1 cellular context compared by ENCODE assay signal in the genomic region with DNA sequence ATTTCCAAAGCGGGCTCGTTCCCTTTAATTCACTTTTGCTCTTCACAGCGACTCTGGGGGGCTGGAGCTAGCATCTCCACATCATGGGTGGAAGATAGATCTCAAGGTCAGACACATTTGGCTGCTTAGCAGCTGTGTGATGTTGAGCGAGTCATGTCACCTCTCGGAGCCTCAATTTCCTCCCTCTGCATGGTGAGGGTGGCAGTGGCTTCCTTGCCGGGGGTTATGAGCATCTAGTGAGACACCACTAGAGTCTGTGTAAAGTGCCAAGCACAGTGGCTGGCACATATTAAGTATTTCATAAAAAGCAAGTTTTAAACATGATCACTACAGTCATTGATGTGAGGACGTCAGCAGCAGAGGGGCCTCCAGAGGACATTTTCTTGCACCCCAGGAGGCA.
TF ChIP-seq lines count a peak whose summit lies in the region.

No MANE protein-coding gene starts in this region.

TF ChIP-seq in WTC11, 78 proteins besides CTCF, POLR2A, EP300 and RAD21 (continued from another document):
- TF ChIP-seq, protein P1, sequence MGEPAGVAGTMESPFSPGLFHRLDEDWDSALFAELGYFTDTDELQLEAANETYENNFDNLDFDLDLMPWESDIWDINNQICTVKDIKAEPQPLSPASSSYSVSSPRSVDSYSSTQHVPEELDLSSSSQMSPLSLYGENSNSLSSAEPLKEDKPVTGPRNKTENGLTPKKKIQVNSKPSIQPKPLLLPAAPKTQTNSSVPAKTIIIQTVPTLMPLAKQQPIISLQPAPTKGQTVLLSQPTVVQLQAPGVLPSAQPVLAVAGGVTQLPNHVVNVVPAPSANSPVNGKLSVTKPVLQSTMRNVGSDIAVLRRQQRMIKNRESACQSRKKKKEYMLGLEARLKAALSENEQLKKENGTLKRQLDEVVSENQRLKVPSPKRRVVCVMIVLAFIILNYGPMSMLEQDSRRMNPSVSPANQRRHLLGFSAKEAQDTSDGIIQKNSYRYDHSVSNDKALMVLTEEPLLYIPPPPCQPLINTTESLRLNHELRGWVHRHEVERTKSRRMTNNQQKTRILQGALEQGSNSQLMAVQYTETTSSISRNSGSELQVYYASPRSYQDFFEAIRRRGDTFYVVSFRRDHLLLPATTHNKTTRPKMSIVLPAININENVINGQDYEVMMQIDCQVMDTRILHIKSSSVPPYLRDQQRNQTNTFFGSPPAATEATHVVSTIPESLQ (CRISPR knock-in tag; IDR thresholded peaks at IDR 0.05), result no peak
- TF ChIP-seq, protein P2, sequence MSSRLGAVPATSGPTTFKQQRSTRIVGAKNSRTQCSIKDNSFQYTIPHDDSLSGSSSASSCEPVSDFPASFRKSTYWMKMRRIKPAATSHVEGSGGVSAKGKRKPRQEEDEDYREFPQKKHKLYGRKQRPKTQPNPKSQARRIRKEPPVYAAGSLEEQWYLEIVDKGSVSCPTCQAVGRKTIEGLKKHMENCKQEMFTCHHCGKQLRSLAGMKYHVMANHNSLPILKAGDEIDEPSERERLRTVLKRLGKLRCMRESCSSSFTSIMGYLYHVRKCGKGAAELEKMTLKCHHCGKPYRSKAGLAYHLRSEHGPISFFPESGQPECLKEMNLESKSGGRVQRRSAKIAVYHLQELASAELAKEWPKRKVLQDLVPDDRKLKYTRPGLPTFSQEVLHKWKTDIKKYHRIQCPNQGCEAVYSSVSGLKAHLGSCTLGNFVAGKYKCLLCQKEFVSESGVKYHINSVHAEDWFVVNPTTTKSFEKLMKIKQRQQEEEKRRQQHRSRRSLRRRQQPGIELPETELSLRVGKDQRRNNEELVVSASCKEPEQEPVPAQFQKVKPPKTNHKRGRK (CRISPR knock-in tag; IDR thresholded peaks at IDR 0.05; ENCODE audit: borderline replicate concordance), result no peak
- no peak for TF ChIP-seq ELF4 (CRISPR knock-in tag; IDR thresholded peaks at IDR 0.05; ENCODE audit: low read depth)
- TF ChIP-seq JAZF1 (CRISPR knock-in tag; IDR thresholded peaks at IDR 0.05), result no peak
- TF ChIP-seq IRF2 (CRISPR knock-in tag; IDR thresholded peaks at IDR 0.05; ENCODE audit: borderline replicate concordance, low read depth), result no peak
- TF ChIP-seq, protein P3, sequence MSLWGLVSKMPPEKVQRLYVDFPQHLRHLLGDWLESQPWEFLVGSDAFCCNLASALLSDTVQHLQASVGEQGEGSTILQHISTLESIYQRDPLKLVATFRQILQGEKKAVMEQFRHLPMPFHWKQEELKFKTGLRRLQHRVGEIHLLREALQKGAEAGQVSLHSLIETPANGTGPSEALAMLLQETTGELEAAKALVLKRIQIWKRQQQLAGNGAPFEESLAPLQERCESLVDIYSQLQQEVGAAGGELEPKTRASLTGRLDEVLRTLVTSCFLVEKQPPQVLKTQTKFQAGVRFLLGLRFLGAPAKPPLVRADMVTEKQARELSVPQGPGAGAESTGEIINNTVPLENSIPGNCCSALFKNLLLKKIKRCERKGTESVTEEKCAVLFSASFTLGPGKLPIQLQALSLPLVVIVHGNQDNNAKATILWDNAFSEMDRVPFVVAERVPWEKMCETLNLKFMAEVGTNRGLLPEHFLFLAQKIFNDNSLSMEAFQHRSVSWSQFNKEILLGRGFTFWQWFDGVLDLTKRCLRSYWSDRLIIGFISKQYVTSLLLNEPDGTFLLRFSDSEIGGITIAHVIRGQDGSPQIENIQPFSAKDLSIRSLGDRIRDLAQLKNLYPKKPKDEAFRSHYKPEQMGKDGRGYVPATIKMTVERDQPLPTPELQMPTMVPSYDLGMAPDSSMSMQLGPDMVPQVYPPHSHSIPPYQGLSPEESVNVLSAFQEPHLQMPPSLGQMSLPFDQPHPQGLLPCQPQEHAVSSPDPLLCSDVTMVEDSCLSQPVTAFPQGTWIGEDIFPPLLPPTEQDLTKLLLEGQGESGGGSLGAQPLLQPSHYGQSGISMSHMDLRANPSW (CRISPR knock-in tag; conservative IDR thresholded peaks at IDR 0.05; ENCODE audit: low read depth), result no peak
- TF ChIP-seq GTF2I (CRISPR knock-in tag; conservative IDR thresholded peaks at IDR 0.05), result no peak
- TF ChIP-seq, protein P4, sequence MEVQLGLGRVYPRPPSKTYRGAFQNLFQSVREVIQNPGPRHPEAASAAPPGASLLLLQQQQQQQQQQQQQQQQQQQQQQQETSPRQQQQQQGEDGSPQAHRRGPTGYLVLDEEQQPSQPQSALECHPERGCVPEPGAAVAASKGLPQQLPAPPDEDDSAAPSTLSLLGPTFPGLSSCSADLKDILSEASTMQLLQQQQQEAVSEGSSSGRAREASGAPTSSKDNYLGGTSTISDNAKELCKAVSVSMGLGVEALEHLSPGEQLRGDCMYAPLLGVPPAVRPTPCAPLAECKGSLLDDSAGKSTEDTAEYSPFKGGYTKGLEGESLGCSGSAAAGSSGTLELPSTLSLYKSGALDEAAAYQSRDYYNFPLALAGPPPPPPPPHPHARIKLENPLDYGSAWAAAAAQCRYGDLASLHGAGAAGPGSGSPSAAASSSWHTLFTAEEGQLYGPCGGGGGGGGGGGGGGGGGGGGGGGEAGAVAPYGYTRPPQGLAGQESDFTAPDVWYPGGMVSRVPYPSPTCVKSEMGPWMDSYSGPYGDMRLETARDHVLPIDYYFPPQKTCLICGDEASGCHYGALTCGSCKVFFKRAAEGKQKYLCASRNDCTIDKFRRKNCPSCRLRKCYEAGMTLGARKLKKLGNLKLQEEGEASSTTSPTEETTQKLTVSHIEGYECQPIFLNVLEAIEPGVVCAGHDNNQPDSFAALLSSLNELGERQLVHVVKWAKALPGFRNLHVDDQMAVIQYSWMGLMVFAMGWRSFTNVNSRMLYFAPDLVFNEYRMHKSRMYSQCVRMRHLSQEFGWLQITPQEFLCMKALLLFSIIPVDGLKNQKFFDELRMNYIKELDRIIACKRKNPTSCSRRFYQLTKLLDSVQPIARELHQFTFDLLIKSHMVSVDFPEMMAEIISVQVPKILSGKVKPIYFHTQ (CRISPR knock-in tag; IDR thresholded peaks at IDR 0.05), result no peak
- TF ChIP-seq, protein P5, sequence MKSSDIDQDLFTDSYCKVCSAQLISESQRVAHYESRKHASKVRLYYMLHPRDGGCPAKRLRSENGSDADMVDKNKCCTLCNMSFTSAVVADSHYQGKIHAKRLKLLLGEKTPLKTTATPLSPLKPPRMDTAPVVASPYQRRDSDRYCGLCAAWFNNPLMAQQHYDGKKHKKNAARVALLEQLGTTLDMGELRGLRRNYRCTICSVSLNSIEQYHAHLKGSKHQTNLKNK (CRISPR knock-in tag; IDR thresholded peaks at IDR 0.05), result no peak
- no peak for TF ChIP-seq ZNF671 (CRISPR knock-in tag; IDR thresholded peaks at IDR 0.05)
